In the genomic region with DNA sequence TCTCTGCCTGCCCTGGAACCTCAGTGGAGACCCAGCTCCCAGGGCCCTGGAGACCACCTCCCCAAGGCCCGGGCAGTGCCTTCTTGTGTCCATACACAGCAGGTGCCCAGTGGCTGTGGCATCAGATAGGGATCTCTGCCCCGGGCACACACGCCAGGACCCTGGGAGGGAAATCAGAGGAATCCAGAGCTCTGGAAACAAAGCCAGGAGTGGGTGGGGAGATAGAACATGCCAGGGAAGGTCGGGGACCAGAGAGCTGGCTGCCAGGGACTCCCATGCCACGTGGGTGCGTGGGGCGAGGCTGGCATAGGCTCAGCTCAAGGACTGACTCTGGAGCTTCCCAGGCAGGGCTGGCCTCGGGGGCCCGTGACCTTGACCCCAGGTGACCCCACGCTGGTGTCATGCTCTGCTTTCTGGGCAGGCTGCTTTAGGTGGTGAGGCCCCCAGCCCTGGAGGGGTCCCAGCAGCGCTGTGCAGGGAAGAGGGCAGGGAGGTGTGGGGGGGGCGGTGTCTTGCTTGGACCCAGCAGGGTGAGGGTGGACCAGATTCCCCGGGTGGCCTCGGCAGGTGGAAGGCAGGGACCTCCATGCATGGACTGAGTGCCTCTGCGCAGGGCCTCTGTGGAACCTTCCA, we compare ENCODE assay signal across 18 cellular contexts. TPM values are rescaled to one million over a fixed set of nuclear protein-coding genes. Genes with fewer than 3 reads are reported as not detected.
DNase-seq lines count a peak whose midpoint lies in the region; ATAC-seq, FAIRE-seq and TF ChIP-seq lines count a peak whose summit lies in the region.
"Had no signal": no experiment of that assay in that cellular context is flagged by ENCODE, and none has a peak within 500 bp of the region (broad histone marks: within the 10 kb centered on the region; RNA-seq: fewer than 3 reads in every experiment).

No MANE protein-coding gene starts in this region.

- no peak for TF ChIP-seq RAD21 in K562 (CRISPR knock-in tag; conservative IDR thresholded peaks at IDR 0.05 in 1 of 2, IDR thresholded peaks at IDR 0.05 in 1 of 2)

- no peaks in the 10 kb centered on the region for H3K9me3 Mint-ChIP-seq in activated CD4-positive, alpha-beta memory T cell treated with anti-CD3 and anti-CD28 coated beads for 36 hours
- no peaks in the 10 kb centered on the region for H3K9me3 Mint-ChIP-seq in naive thymus-derived CD4-positive, alpha-beta T cell

- H3K4me1 Mint-ChIP-seq in activated CD4-positive, alpha-beta memory T cell treated with anti-CD3 and anti-CD28 coated beads for 36 hours (ENCODE audit: low read depth) = no peaks in the 10 kb centered on the region
- H3K4me1 Mint-ChIP-seq in naive thymus-derived CD4-positive, alpha-beta T cell = peaks cover 0 to 2% (median 0%) of the 10 kb centered on the region in 7 donors

- TF ChIP-seq EP300 in K562 (IDR thresholded peaks at IDR 0.05; ENCODE audit: low read length) (no peak), stomach (IDR thresholded peaks at IDR 0.05) (no peak)

- H3K27me3 ChIP-seq in BLaER1 treated with 17β-estradiol and CSF1 and Interleukin-3, amounts not matched to agents 10 nM and 100 nM = peaks cover 9 to 18% (median 12%) of the 10 kb centered on the region in 11 experiments
- H3K27me3 ChIP-seq in K562 (ENCODE audit: control insufficient read depth in 2 of 2, insufficient read depth in 2 of 2, low read length in 2 of 2) (no peaks in the 10 kb centered on the region), stomach (peaks cover 0 to 39% (median 0%) of the 10 kb centered on the region in 3 donors)
- no peaks in the 10 kb centered on the region for H3K27me3 ChIP-seq in naive thymus-derived CD4-positive, alpha-beta T cell (ENCODE audit: control insufficient read depth in 2 of 2, insufficient read depth in 2 of 2, low read length in 2 of 2)
- H3K27me3 ChIP-seq: Peyer's patch had no signal

- peak overlapping the region in 9 of 11 experiments; percentile 83 to 98 (median 92); a peak in 16 of 22 replicates for H3K4me2 ChIP-seq in BLaER1 treated with 17β-estradiol and CSF1 and Interleukin-3, amounts not matched to agents 10 nM and 100 nM
- no peak overlapping the region for H3K4me2 ChIP-seq in K562 (ENCODE audit: insufficient read depth, low read length)

- no peak for FAIRE-seq in K562 (lab: Jason Lieb, UNC)

- peaks cover 0 to 8% (median 3%) of the 10 kb centered on the region in 11 experiments; a peak in 11 of 22 replicates for H4K20me1 ChIP-seq in BLaER1 treated with 17β-estradiol and CSF1 and Interleukin-3, amounts not matched to agents 10 nM and 100 nM
- no peaks in the 10 kb centered on the region for H4K20me1 ChIP-seq in K562 (replicated peaks; ENCODE audit: control insufficient read depth, insufficient read depth, low read length)

- no peak overlapping the region for H3K27ac Mint-ChIP-seq in activated CD4-positive, alpha-beta memory T cell treated with anti-CD3 and anti-CD28 coated beads for 36 hours
- no peak overlapping the region for H3K27ac Mint-ChIP-seq in naive thymus-derived CD4-positive, alpha-beta T cell
- H3K27ac Mint-ChIP-seq: CD14-positive monocyte had no signal

- no peaks in the 10 kb centered on the region for H3K36me3 Mint-ChIP-seq in activated CD4-positive, alpha-beta memory T cell treated with anti-CD3 and anti-CD28 coated beads for 36 hours
- H3K36me3 Mint-ChIP-seq in naive thymus-derived CD4-positive, alpha-beta T cell = no peaks in the 10 kb centered on the region
- H3K36me3 Mint-ChIP-seq: CD14-positive monocyte had no signal

- ATAC-seq in K562 (no peak), left ventricle myocardium superior (peak; percentile 36), GM21423 (IDR thresholded peaks at IDR 0.05; ENCODE audit: unreplicated experiment) (no peak)
- ATAC-seq in naive thymus-derived CD4-positive, alpha-beta T cell = no peak

- no peaks in the 10 kb centered on the region for H3K9me1 ChIP-seq in K562 (ENCODE audit: control insufficient read depth, insufficient read depth, low read length)

- BruUV-seq in K562 (replicated peaks; lab: Mats Ljungman, UMichigan) = no TSS peak

- H3K27ac ChIP-seq in BLaER1 treated with 17β-estradiol and CSF1 and Interleukin-3, amounts not matched to agents 10 nM and 100 nM = peak overlapping the region in 4 of 11 experiments; percentile 33 to 70 (median 61); a peak in 5 of 22 replicates
- no peak overlapping the region for H3K27ac ChIP-seq in K562 (ENCODE audit: extremely low read depth, low read depth, low read length)
- H3K27ac ChIP-seq in stomach = peak overlapping the region in 1 of 5 donors; percentile 10
- no peak overlapping the region for H3K27ac ChIP-seq in naive thymus-derived CD4-positive, alpha-beta T cell (ENCODE audit: low read depth, low read length)

- peaks cover 0 to 11% (median 8%) of the 10 kb centered on the region in 11 experiments; a peak in 13 of 22 replicates for H3K9me3 ChIP-seq in BLaER1 treated with 17β-estradiol and CSF1 and Interleukin-3, amounts not matched to agents 10 nM and 100 nM (replicated peaks in 1 of 11)
- no peaks in the 10 kb centered on the region for H3K9me3 ChIP-seq in K562 (replicated peaks; ENCODE audit: control insufficient read depth, insufficient read depth, low read depth, low read length)
- no peaks in the 10 kb centered on the region for H3K9me3 ChIP-seq in stomach
- no peaks in the 10 kb centered on the region for H3K9me3 ChIP-seq in naive thymus-derived CD4-positive, alpha-beta T cell (ENCODE audit: control insufficient read depth in 2 of 3, low read length in 3 of 3)
- H3K9me3 ChIP-seq: Peyer's patch had no signal

- WGBS in K562 (ENCODE audit: insufficient coverage, low coverage, missing lambda C conversion rate) = 60% methylated on average over 13 of the region's 15 CpGs
- WGBS in stomach, 5 donors = 53 to 69% (median 55%) methylated on average over 11 to 15 of the region's 15 CpGs

- no peaks in the 10 kb centered on the region for H3K79me2 ChIP-seq in K562 (ENCODE audit: control insufficient read depth, insufficient read depth, low read length)

- CTCF ChIA-PET in K562 (lab: Yijun Ruan, JAX; ENCODE audit: low intra/inter-chr PET ratio) = no interaction called here
- CTCF ChIA-PET in activated CD4-positive, alpha-beta memory T cell treated with anti-CD3 and anti-CD28 coated beads for 36 hours (lab: Charles Lee) = no interaction called here
- CTCF ChIA-PET in naive thymus-derived CD4-positive, alpha-beta T cell (lab: Charles Lee) = no interaction called here

- no peak overlapping the region for H2AFZ ChIP-seq in K562 (ENCODE audit: low read depth, low read length)

- TF ChIP-seq CTCF in K562 (IDR thresholded peaks at IDR 0.05 in 2 of 3, conservative IDR thresholded peaks at IDR 0.05 in 1 of 3; ENCODE audit: insufficient read depth in 2 of 3, low read depth in 1 of 3, low read length in 3 of 3) = no peak
- no peak for TF ChIP-seq CTCF in stomach (IDR thresholded peaks at IDR 0.05)

- H3K36me3 ChIP-seq in BLaER1 treated with 17β-estradiol and CSF1 and Interleukin-3, amounts not matched to agents 10 nM and 100 nM = no peaks in the 10 kb centered on the region
- H3K36me3 ChIP-seq in K562 (ENCODE audit: control insufficient read depth, insufficient read depth, low read length) (no peaks in the 10 kb centered on the region), stomach (no peaks in the 10 kb centered on the region)
- H3K36me3 ChIP-seq in naive thymus-derived CD4-positive, alpha-beta T cell (ENCODE audit: control insufficient read depth in 2 of 3, insufficient read depth in 3 of 3, low read length in 3 of 3) = no peaks in the 10 kb centered on the region
- H3K36me3 ChIP-seq: Peyer's patch had no signal

- in situ Hi-C loops in K562 (cut with MboI) = loop anchor here (5.0 to 10.0 kb wide), 3 partner anchors 76 to 311 kb away; a partner anchor contains a TSS

- H3K4me3 Mint-ChIP-seq in activated CD4-positive, alpha-beta memory T cell treated with anti-CD3 and anti-CD28 coated beads for 36 hours = no peak overlapping the region
- H3K4me3 Mint-ChIP-seq in naive thymus-derived CD4-positive, alpha-beta T cell = no peak overlapping the region
- H3K4me3 Mint-ChIP-seq: CD14-positive monocyte had no signal

- POLR2A ChIA-PET in K562 (lab: Yijun Ruan, JAX) = interaction anchor here (0.6 to 1.1 kb wide), 3 partner anchors 47 to 107 kb away, joined by 3 to 4 read pairs (median 3); a partner anchor contains a TSS
- POLR2A ChIA-PET in activated CD4-positive, alpha-beta memory T cell treated with anti-CD3 and anti-CD28 coated beads for 36 hours (lab: Charles Lee) = no interaction called here
- POLR2A ChIA-PET in naive thymus-derived CD4-positive, alpha-beta T cell (lab: Charles Lee) = no interaction called here

- no peak for DNase-seq in K562 (ENCODE audit: extremely low read depth in 1 of 4, low spot score in 3 of 4)
- DNase-seq in left ventricle myocardium superior = peak; percentile 69
- DNase-seq in stomach = peak; percentile 80
- no peak for DNase-seq in activated CD4-positive, alpha-beta memory T cell treated with anti-CD3 and anti-CD28 coated beads for 36 hours
- no peak for DNase-seq in naive thymus-derived CD4-positive, alpha-beta T cell
- DNase-seq: DMS 273 treated with DMSO at 0.1 percent for 48 hours, DND-41, HCEC 1CT, NCI-H1105, NCI-H1694, NCI-H2081 treated with DMSO at 0.1 percent for 48 hours, NCI-H446 treated with DMSO at 0.1 percent for 48 hours, Peyer's patch had no signal

- peak overlapping the region in 2 of 11 experiments; percentile 61 to 70; a peak in 2 of 22 replicates for H3K9ac ChIP-seq in BLaER1 treated with 17β-estradiol and CSF1 and Interleukin-3, amounts not matched to agents 10 nM and 100 nM
- peak overlapping the region in 1 of 2 experiments; percentile 2; a peak in 1 of 4 replicates for H3K9ac ChIP-seq in K562 (ENCODE audit: insufficient read depth in 1 of 2, low read depth in 2 of 2, low read length in 2 of 2)

- intact Hi-C loops in K562 (cut with micrococcal nuclease) = loop anchor here (10.0 kb wide), 1 partner anchor 189 kb away; a partner anchor contains a TSS
- intact Hi-C loops in left ventricle myocardium superior (cut with micrococcal nuclease) = no loop called here
- intact Hi-C loops in stomach (cut with DNase I; ENCODE audit: low total_unique reads) = loop anchor here (10.0 kb wide), 1 partner anchor 291 kb away; no protein-coding TSS in a partner anchor
- intact Hi-C loops in activated CD4-positive, alpha-beta memory T cell treated with anti-CD3 and anti-CD28 coated beads for 36 hours (cut with micrococcal nuclease) = no loop called here
- intact Hi-C loops in naive thymus-derived CD4-positive, alpha-beta T cell (cut with micrococcal nuclease) = no loop called here

- peaks cover 7% of the 10 kb centered on the region for H3K27me3 Mint-ChIP-seq in activated CD4-positive, alpha-beta memory T cell treated with anti-CD3 and anti-CD28 coated beads for 36 hours
- H3K27me3 Mint-ChIP-seq in naive thymus-derived CD4-positive, alpha-beta T cell = peaks cover 4 to 21% (median 8%) of the 10 kb centered on the region in 5 donors

- H3K4me1 ChIP-seq in BLaER1 treated with 17β-estradiol and CSF1 and Interleukin-3, amounts not matched to agents 10 nM and 100 nM = peaks cover 29 to 72% (median 60%) of the 10 kb centered on the region in 10 experiments
- H3K4me1 ChIP-seq in K562 (replicated peaks in 1 of 2; ENCODE audit: control insufficient read depth in 2 of 2, insufficient read depth in 2 of 2, low read length in 2 of 2) = peaks cover 26 to 77% of the 10 kb centered on the region in 2 experiments
- H3K4me1 ChIP-seq in stomach = peaks cover 23 to 60% (median 50%) of the 10 kb centered on the region in 4 donors
- H3K4me1 ChIP-seq in naive thymus-derived CD4-positive, alpha-beta T cell (ENCODE audit: control insufficient read depth in 2 of 2, insufficient read depth in 2 of 2, low read length in 2 of 2) = no peaks in the 10 kb centered on the region

- no peak overlapping the region for H3K4me3 ChIP-seq in BLaER1 treated with 17β-estradiol and CSF1 and Interleukin-3, amounts not matched to agents 10 nM and 100 nM
- no peak overlapping the region for H3K4me3 ChIP-seq in K562
- H3K4me3 ChIP-seq in stomach = no peak overlapping the region
- no peak overlapping the region for H3K4me3 ChIP-seq in naive thymus-derived CD4-positive, alpha-beta T cell (ENCODE audit: low read length)
- H3K4me3 ChIP-seq: Peyer's patch had no signal

- TF ChIP-seq POLR2A in K562 (conservative IDR thresholded peaks at IDR 0.05) (no peak), stomach (IDR thresholded peaks at IDR 0.05) (no peak)

RNA-seq across cellular contexts. Expression of a gene that starts 17.6 kb away (rescaled TPM):
- total RNA-seq in K562 (2011; cell fraction: chromatin; rRNA removed; ENCODE audit: low replicate concordance) = 0.40 and 1.3 TPM in 2 replicates
- 0.66 and 0.67 TPM in 2 replicates for total RNA-seq in K562 (2011; cell fraction: nucleolus; rRNA removed)
- 0.29 and 0.46 TPM in 2 replicates for total RNA-seq in K562 (2011; cell fraction: nucleoplasm; rRNA removed)
- total RNA-seq in K562 (2014; rRNA removed) (0.18 and 0.45 TPM in 2 replicates), K562 (2014; rRNA removed; fragmentation: Illumina TruSeq; extraction: Trizol) (0.06 TPM in 1 of 2 replicates, not detected in the other), K562 (2015; rRNA removed; fragmentation: Illumina TruSeq; extraction: Trizol) (0.08 and 0.22 TPM in 2 replicates), K562 (2021) (0.49 TPM in 2 replicates), left ventricle myocardium superior (18.1 TPM), stomach (10 to 100 TPM in 2 of 5 donors, 1 to 10 TPM in 2, not detected in 1; 3.1 to 16.4 (median 9.0) TPM)
- polyA plus RNA-seq in K562 (2011; rRNA removed) (0.57 and 0.68 TPM in 2 replicates), K562 (2014; fragmentation: Illumina TruSeq; extraction: Trizol) (0.09 and 0.11 TPM in 2 replicates), K562 (2014; fragmentation: Nextera tagmentation; extraction: Ambion mirVana) (not detected), K562 (2014; rRNA removed) (0.16 and 0.34 TPM in 2 replicates), stomach (10 to 100 TPM in 1 of 3 donors, 1 to 10 TPM in 2; 9.1 to 11.2 (median 9.3) TPM)
- 0.68 and 2.4 TPM in 2 replicates for polyA plus RNA-seq in K562 (2011; cell fraction: cytosol; rRNA removed)
- 1.4 and 2.7 TPM in 2 replicates for polyA plus RNA-seq in K562 (2011; cell fraction: nucleus; rRNA removed)
- polyA plus RNA-seq in K562 (2012) = 0.43 and 0.44 TPM in 2 replicates
- 0.12 and 0.39 TPM in 2 replicates for polyA minus RNA-seq in K562 (2011; rRNA and poly(A)+ RNA removed)
- polyA minus RNA-seq in K562 (2011; cell fraction: cytosol; rRNA and poly(A)+ RNA removed) = 0.86 and 1.5 TPM in 2 replicates
- polyA minus RNA-seq in K562 (2011; cell fraction: nucleus; rRNA and poly(A)+ RNA removed) = 0.67 TPM in 2 replicates
- total RNA-seq in activated CD4-positive, alpha-beta memory T cell treated with anti-CD3 and anti-CD28 coated beads for 36 hours = not detected
- total RNA-seq in naive thymus-derived CD4-positive, alpha-beta T cell = not detected
- not detected for polyA plus RNA-seq in naive thymus-derived CD4-positive, alpha-beta T cell
- total RNA-seq: A673, LHCN-M2 had no signal
- polyA plus RNA-seq: CD14-positive monocyte had no signal

Comparison
In these comparisons a context has a peak if more than half of its experiments do, and no peak if none do; other contexts are left out.
1. DNase-seq: peak in left ventricle myocardium superior (single experiment) and stomach (single experiment); none in K562 (0 of 4), activated CD4-positive, alpha-beta memory T cell treated with anti-CD3 and anti-CD28 coated beads for 36 hours (single experiment) and naive thymus-derived CD4-positive, alpha-beta T cell (0 of 9).
2. intact Hi-C loops: an anchor here in K562 (10.0 kb wide) and stomach (10.0 kb wide); none called in left ventricle myocardium superior, activated CD4-positive, alpha-beta memory T cell treated with anti-CD3 and anti-CD28 coated beads for 36 hours and naive thymus-derived CD4-positive, alpha-beta T cell.